17 cellular contexts compared by ENCODE assay signal in the genomic region with DNA sequence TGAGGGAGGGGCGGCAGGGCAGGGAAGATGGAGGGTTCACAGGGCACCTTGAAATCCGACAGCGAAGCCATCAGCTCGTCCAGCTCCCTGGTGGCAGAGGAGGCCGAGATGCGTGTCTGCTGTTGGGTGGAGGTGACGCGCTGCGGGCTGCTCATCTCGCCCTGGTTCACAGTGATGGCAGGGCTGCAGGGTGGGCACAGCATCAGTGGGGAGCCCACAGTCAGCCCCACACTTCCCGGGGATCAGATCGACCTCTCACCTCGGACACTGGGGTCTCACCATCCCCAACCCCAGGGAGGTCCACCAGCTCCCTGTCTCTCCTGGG. TPM values are rescaled to one million over a fixed set of nuclear protein-coding genes. Genes with fewer than 3 reads are reported as not detected.
DNase-seq lines count a peak whose midpoint lies in the region; ATAC-seq, FAIRE-seq and TF ChIP-seq lines count a peak whose summit lies in the region.
"Had no signal": no experiment of that assay in that cellular context is flagged by ENCODE, and none has a peak within 500 bp of the region (broad histone marks: within the 10 kb centered on the region; RNA-seq: fewer than 3 reads in every experiment).

No MANE protein-coding gene starts in this region.

- H3K36me3 Mint-ChIP-seq in CD14-positive monocyte = peaks cover 74 to 92% of the 10 kb centered on the region in 2 donors

- TF ChIP-seq POLR2A in HepG2 (IDR thresholded peaks at IDR 0.05; ENCODE audit: insufficient read depth in 1 of 2, low read depth in 2 of 2, low read length in 2 of 2) = no peak
- no peak for TF ChIP-seq POLR2A in right lobe of liver (IDR thresholded peaks at IDR 0.05)
- TF ChIP-seq POLR2A in tibial nerve (IDR thresholded peaks at IDR 0.05) = no peak

- no peak overlapping the region for H3K14ac ChIP-seq in mesenchymal stem cell (ENCODE audit: low read length in 2 of 2)

- H4K91ac ChIP-seq in mesenchymal stem cell (ENCODE audit: low read length) = no peak overlapping the region

- H3K27me3 Mint-ChIP-seq in CD14-positive monocyte (ENCODE audit: low read depth in 3 of 3) = peaks cover 0 to 7% (median 4%) of the 10 kb centered on the region in 3 donors
- H3K27me3 Mint-ChIP-seq: CD4-positive, alpha-beta T cell had no signal

- H3K4me1 ChIP-seq in HepG2 (ENCODE audit: insufficient read depth, low read length) (peaks cover 64% of the 10 kb centered on the region), right lobe of liver (peaks cover 0 to 11% (median 2%) of the 10 kb centered on the region in 4 donors), mesenchymal stem cell (ENCODE audit: control insufficient read depth, insufficient read depth, low read depth, low read length) (peaks cover 38% of the 10 kb centered on the region), tibial nerve (peaks cover 0 to 71% (median 22%) of the 10 kb centered on the region in 4 donors)
- H3K4me1 ChIP-seq: HAP-1 had no signal

- H3K79me2 ChIP-seq in HepG2 (ENCODE audit: insufficient read depth, low read length) = peaks cover 2% of the 10 kb centered on the region

- TF ChIP-seq CTCF in HepG2 (CRISPR knock-in tag; IDR thresholded peaks at IDR 0.05) (no peak), right lobe of liver (IDR thresholded peaks at IDR 0.05) (no peak), tibial nerve (IDR thresholded peaks at IDR 0.05) (no peak), CD14-positive monocyte (IDR thresholded peaks at IDR 0.05) (no peak)

- H3K18ac ChIP-seq in mesenchymal stem cell (ENCODE audit: low read depth in 1 of 2, low read length in 2 of 2) = no peak overlapping the region

- H2BK120ac ChIP-seq in mesenchymal stem cell (ENCODE audit: low read depth, low read length) = no peak overlapping the region

- H3K36me3 ChIP-seq in HepG2 (replicated peaks in 1 of 2; ENCODE audit: control insufficient read depth in 1 of 2, insufficient read depth in 2 of 2, low read length in 2 of 2) (peaks cover 14 to 27% of the 10 kb centered on the region in 2 experiments), right lobe of liver (peaks cover 5 to 31% (median 15%) of the 10 kb centered on the region in 4 donors), mesenchymal stem cell (ENCODE audit: control insufficient read depth in 1 of 2, insufficient read depth in 2 of 2, low read depth in 1 of 2, low read length in 2 of 2) (peaks cover 86% of the 10 kb centered on the region in 2 experiments), tibial nerve (peaks cover 8 to 83% (median 21%) of the 10 kb centered on the region in 3 donors)

- no peak overlapping the region for H4K8ac ChIP-seq in mesenchymal stem cell (ENCODE audit: low read length)

- peaks cover 0 to 2% (median 0%) of the 10 kb centered on the region in 7 donors for H3K9me3 Mint-ChIP-seq in CD14-positive monocyte
- H3K9me3 Mint-ChIP-seq: CD4-positive, alpha-beta T cell had no signal

- POLR2A ChIA-PET in HepG2 (lab: Yijun Ruan, JAX) = interaction anchor here (3.6 to 8.2 kb wide), 3 partner anchors 8 to 70 kb away, joined by 30 to 115 read pairs (median 80); a partner anchor contains a TSS

- no peak overlapping the region for H2BK15ac ChIP-seq in mesenchymal stem cell (ENCODE audit: low read depth, poor library complexity, severe bottlenecking)

- TF ChIP-seq EP300 in HepG2 (IDR thresholded peaks at IDR 0.05; ENCODE audit: low read depth in 2 of 2, low read length in 2 of 2) (no peak), HepG2 (CRISPR knock-in tag; IDR thresholded peaks at IDR 0.05; ENCODE audit: borderline replicate concordance) (no peak), tibial nerve (IDR thresholded peaks at IDR 0.05) (no peak)

- H3K4ac ChIP-seq in mesenchymal stem cell (ENCODE audit: low read depth in 1 of 2, low read length in 2 of 2) = no peak overlapping the region

- H2AFZ ChIP-seq in HepG2 (ENCODE audit: low read length) (no peak overlapping the region), mesenchymal stem cell (ENCODE audit: low read depth, low read length) (no peak overlapping the region)

- no peaks in the 10 kb centered on the region for H4K20me1 ChIP-seq in HepG2 (ENCODE audit: insufficient read depth, low read length)

- in situ Hi-C loops in HepG2 (cut with HindIII; ENCODE audit: extremely low pct_ligation_motif_present, low pct_unique_long_range_greater_than_20kb) = no loop called here

- H2BK12ac ChIP-seq in mesenchymal stem cell (ENCODE audit: low read length in 2 of 2) = no peak overlapping the region

- BruUV-seq in HepG2 (replicated peaks; lab: Mats Ljungman, UMichigan) = no TSS peak

- intact Hi-C loops in HepG2 (cut with micrococcal nuclease; ENCODE audit: unreplicated experiment) = no loop called here
- intact Hi-C loops in right lobe of liver (cut with DNase I) = no loop called here
- intact Hi-C loops in CD14-positive monocyte (cut with micrococcal nuclease) = no loop called here

- ATAC-seq in HepG2 (no peak), right lobe of liver (no peak)
- ATAC-seq: GM12878 had no signal

- H3K4me3 ChIP-seq in HepG2 (replicated peaks in 1 of 3; ENCODE audit: insufficient read depth in 1 of 3, low read depth in 2 of 3, low read length in 3 of 3) = no peak overlapping the region
- no peak overlapping the region for H3K4me3 ChIP-seq in right lobe of liver
- H3K4me3 ChIP-seq in mesenchymal stem cell (ENCODE audit: insufficient read depth in 1 of 2, low read depth in 1 of 2, low read length in 2 of 2) = no peak overlapping the region
- no peak overlapping the region for H3K4me3 ChIP-seq in tibial nerve
- H3K4me3 ChIP-seq: BLaER1 treated with 17β-estradiol and CSF1 and Interleukin-3, amounts not matched to agents 10 nM and 100 nM; GM12878; HAP-1 had no signal

- no peak for TF ChIP-seq RAD21 in HepG2 (CRISPR knock-in tag; IDR thresholded peaks at IDR 0.05)

- no peak overlapping the region for H3K23ac ChIP-seq in mesenchymal stem cell (ENCODE audit: low read length in 2 of 2)

- H3K27ac Mint-ChIP-seq in CD14-positive monocyte = no peak overlapping the region
- H3K27ac Mint-ChIP-seq: CD4-positive, alpha-beta T cell had no signal

- H3K4me2 ChIP-seq in HepG2 (ENCODE audit: low read depth, low read length) (no peak overlapping the region), mesenchymal stem cell (ENCODE audit: low read length, poor library complexity, severe bottlenecking) (no peak overlapping the region)
- H3K4me2 ChIP-seq: BLaER1 treated with 17β-estradiol and CSF1 and Interleukin-3, amounts not matched to agents 10 nM and 100 nM had no signal

- H3K4me1 Mint-ChIP-seq in CD14-positive monocyte = peaks cover 22% of the 10 kb centered on the region

- H3K4me3 Mint-ChIP-seq in CD14-positive monocyte = no peak overlapping the region
- H3K4me3 Mint-ChIP-seq: CD4-positive, alpha-beta T cell had no signal

- FAIRE-seq in HepG2 (lab: Jason Lieb, UNC) = no peak
- FAIRE-seq: GM12878, GM18507 had no signal

- CTCF ChIA-PET in HepG2 (lab: Yijun Ruan, JAX; ENCODE audit: low intra/inter-chr PET ratio, low total read pairs) = no interaction called here

- no peak overlapping the region for H2AK5ac ChIP-seq in mesenchymal stem cell (ENCODE audit: low read length, severe bottlenecking)

- no peaks in the 10 kb centered on the region for H3K9me3 ChIP-seq in HepG2 (ENCODE audit: low read length)
- H3K9me3 ChIP-seq in right lobe of liver = no peaks in the 10 kb centered on the region
- no peaks in the 10 kb centered on the region for H3K9me3 ChIP-seq in mesenchymal stem cell (ENCODE audit: control insufficient read depth, low read length)
- H3K9me3 ChIP-seq in tibial nerve = no peaks in the 10 kb centered on the region
- H3K9me3 ChIP-seq: BLaER1 treated with 17β-estradiol and CSF1 and Interleukin-3, amounts not matched to agents 10 nM and 100 nM; HAP-1 had no signal

- WGBS in HepG2 (ENCODE audit: low lambda C conversion rate) = 98% methylated on average over 11 of the region's 13 CpGs
- WGBS in right lobe of liver (ENCODE audit: insufficient coverage, low coverage, low lambda C conversion rate, missing lambda C conversion rate) = 80% methylated on average over 1 of the region's 13 CpGs
- 97% methylated on average over 13 of the region's 13 CpGs for WGBS in mesenchymal stem cell
- 49 to 57% methylated on average over 7 to 9 of the region's 13 CpGs for WGBS in tibial nerve, 2 donors

- H3K27me3 ChIP-seq in HepG2 (ENCODE audit: control insufficient read depth in 1 of 2, insufficient read depth in 2 of 2, low read length in 2 of 2) = no peaks in the 10 kb centered on the region; a peak in 1 of 5 replicates
- H3K27me3 ChIP-seq in right lobe of liver = no peaks in the 10 kb centered on the region
- no peaks in the 10 kb centered on the region for H3K27me3 ChIP-seq in mesenchymal stem cell (ENCODE audit: control insufficient read depth in 1 of 2, insufficient read depth in 1 of 2, low read length in 2 of 2)
- no peaks in the 10 kb centered on the region for H3K27me3 ChIP-seq in tibial nerve
- H3K27me3 ChIP-seq: BLaER1 treated with 17β-estradiol and CSF1 and Interleukin-3, amounts not matched to agents 10 nM and 100 nM had no signal

- H3K9ac ChIP-seq in HepG2 (ENCODE audit: insufficient read depth, low read depth, low read length) (peak overlapping the region; percentile 28), mesenchymal stem cell (ENCODE audit: low read length) (peak overlapping the region; percentile 22)

- H3K79me1 ChIP-seq in mesenchymal stem cell (replicated peaks; ENCODE audit: low read length, poor library complexity, severe bottlenecking) = peaks cover 47% of the 10 kb centered on the region

- no peak overlapping the region for H2BK5ac ChIP-seq in mesenchymal stem cell (ENCODE audit: low read depth, low read length, poor library complexity, severe bottlenecking)

- H3K27ac ChIP-seq in HepG2 (ENCODE audit: extremely low read length, insufficient read depth, low read length) = peak overlapping the region; percentile 55
- no peak overlapping the region for H3K27ac ChIP-seq in right lobe of liver
- H3K27ac ChIP-seq in caudate nucleus (ENCODE audit: low read depth, low read length) = peak overlapping the region; percentile 26
- no peak overlapping the region for H3K27ac ChIP-seq in mesenchymal stem cell (ENCODE audit: low read length, poor library complexity, severe bottlenecking)
- H3K27ac ChIP-seq in tibial nerve = peak overlapping the region; percentile 28 to 84 (median 56)
- H3K27ac ChIP-seq: BLaER1 treated with 17β-estradiol and CSF1 and Interleukin-3, amounts not matched to agents 10 nM and 100 nM had no signal

- no peak for DNase-seq in HepG2 (ENCODE audit: low spot score)
- no peak for DNase-seq in right lobe of liver
- no peak for DNase-seq in caudate nucleus (lab: John Stamatoyannopoulos, UW)
- DNase-seq in mesenchymal stem cell = no peak
- DNase-seq in tibial nerve (ENCODE audit: low spot score in 2 of 2) = no peak
- DNase-seq in activated naive CD4-positive, alpha-beta T cell treated with anti-CD3 and anti-CD28 coated beads, Interleukin-2, amount 50 U/mL, for 16 hours = no peak
- DNase-seq in medulla oblongata (ENCODE audit: extremely low spot score) = no peak
- no peak for DNase-seq in CD14-positive monocyte (ENCODE audit: low spot score)
- DNase-seq: 8988T; Calu3; CD4-positive, alpha-beta T cell; DMS 273 treated with DMSO at 0.1 percent for 48 hours; GOT3 had no signal

RNA-seq across cellular contexts. Expression of a gene that starts 20.6 kb away (rescaled TPM):
- total RNA-seq in HepG2 (2016; rRNA removed; fragmentation: Illumina TruSeq; extraction: Trizol) (2,915 and 3,025 TPM in 2 replicates), right lobe of liver (1,000 to 10,000 TPM in 2 of 6 experiments, 100 to 1,000 TPM in 4; 549 to 1,070 (median 665) TPM), tibial nerve (1,000 to 10,000 TPM; 1,234 to 2,921 (median 1,418) TPM)
- 12,942 and 14,844 TPM in 2 replicates for total RNA-seq in HepG2 (2016; cell fraction: cytosol; rRNA removed; fragmentation: Illumina TruSeq; extraction: Trizol; ENCODE audit: low read depth)
- 2,993 and 3,024 TPM in 2 replicates for total RNA-seq in HepG2 (2016; cell fraction: insoluble cytoplasmic fraction; rRNA removed; fragmentation: Illumina TruSeq; extraction: Trizol)
- 11,359 and 11,757 TPM in 2 replicates for total RNA-seq in HepG2 (2016; cell fraction: membrane; rRNA removed; fragmentation: Illumina TruSeq; extraction: Trizol)
- 1,126 and 1,259 TPM in 2 replicates for total RNA-seq in HepG2 (2016; cell fraction: nucleus; rRNA removed; fragmentation: Illumina TruSeq; extraction: Trizol)
- polyA plus RNA-seq in HepG2 (2011; rRNA removed) (5,570 and 6,229 TPM in 2 replicates), CD14-positive monocyte (100 to 1,000 TPM; 650 to 651 TPM)
- polyA plus RNA-seq in HepG2 (2011; cell fraction: cytosol; rRNA removed) = 8,040 and 9,457 TPM in 2 replicates
- 2,511 and 2,559 TPM in 2 replicates for polyA plus RNA-seq in HepG2 (2011; cell fraction: nucleus; rRNA removed)
- 2,582 and 3,579 TPM in 2 replicates for polyA plus RNA-seq in HepG2 (2012)
- polyA plus RNA-seq in HepG2 (2016; cell fraction: cytosol; fragmentation: Illumina TruSeq; extraction: Trizol; ENCODE audit: low read depth) = 15,203 and 16,637 TPM in 2 replicates
- polyA plus RNA-seq in HepG2 (2016; cell fraction: insoluble cytoplasmic fraction; fragmentation: Illumina TruSeq; extraction: Trizol; ENCODE audit: low read depth) = 2,845 and 2,926 TPM in 2 replicates
- 10,153 and 10,714 TPM in 2 replicates for polyA plus RNA-seq in HepG2 (2016; cell fraction: membrane; fragmentation: Illumina TruSeq; extraction: Trizol; ENCODE audit: low read depth)
- 1,939 and 1,982 TPM in 2 replicates for polyA plus RNA-seq in HepG2 (2016; cell fraction: nucleus; fragmentation: Illumina TruSeq; extraction: Trizol; ENCODE audit: insufficient read depth, low read depth)
- polyA minus RNA-seq in HepG2 (2011; rRNA and poly(A)+ RNA removed; ENCODE audit: low replicate concordance) = 4,147 and 6,586 TPM in 2 replicates
- 1,238 and 1,297 TPM in 2 replicates for polyA minus RNA-seq in HepG2 (2011; cell fraction: cytosol; rRNA and poly(A)+ RNA removed)
- 657 and 805 TPM in 2 replicates for polyA minus RNA-seq in HepG2 (2011; cell fraction: nucleus; rRNA and poly(A)+ RNA removed)
- polyA plus RNA-seq in mesenchymal stem cell (2013, experiment 1 of 2) = 3,349 TPM
- polyA plus RNA-seq in mesenchymal stem cell (2013, experiment 2 of 2) = 3,313 TPM

RNA-seq across cellular contexts. Expression of a gene that starts 27.0 kb away (rescaled TPM):
- total RNA-seq in HepG2 (2016; rRNA removed; fragmentation: Illumina TruSeq; extraction: Trizol) (66.7 and 83.0 TPM in 2 replicates), right lobe of liver (10 to 100 TPM; 29.9 to 62.8 (median 39.4) TPM), tibial nerve (100 to 1,000 TPM in 2 of 4 donors, 10 to 100 TPM in 2; 44.6 to 138 (median 106) TPM)
- total RNA-seq in HepG2 (2016; cell fraction: cytosol; rRNA removed; fragmentation: Illumina TruSeq; extraction: Trizol; ENCODE audit: low read depth) = 59.7 and 67.2 TPM in 2 replicates
- total RNA-seq in HepG2 (2016; cell fraction: insoluble cytoplasmic fraction; rRNA removed; fragmentation: Illumina TruSeq; extraction: Trizol) = 56.9 and 87.0 TPM in 2 replicates
- 19.6 and 22.1 TPM in 2 replicates for total RNA-seq in HepG2 (2016; cell fraction: membrane; rRNA removed; fragmentation: Illumina TruSeq; extraction: Trizol)
- 125 and 128 TPM in 2 replicates for total RNA-seq in HepG2 (2016; cell fraction: nucleus; rRNA removed; fragmentation: Illumina TruSeq; extraction: Trizol)
- polyA plus RNA-seq in HepG2 (2011; rRNA removed) (55.3 and 58.2 TPM in 2 replicates), CD14-positive monocyte (1 to 10 TPM; 5.0 to 8.3 TPM)
- 20.5 and 25.6 TPM in 2 replicates for polyA plus RNA-seq in HepG2 (2011; cell fraction: cytosol; rRNA removed)
- 394 and 725 TPM in 2 replicates for polyA plus RNA-seq in HepG2 (2011; cell fraction: nucleus; rRNA removed)
- 47.0 and 60.6 TPM in 2 replicates for polyA plus RNA-seq in HepG2 (2012)
- polyA plus RNA-seq in HepG2 (2016; cell fraction: cytosol; fragmentation: Illumina TruSeq; extraction: Trizol; ENCODE audit: low read depth) = 1.8 and 2.1 TPM in 2 replicates
- 33.5 and 45.5 TPM in 2 replicates for polyA plus RNA-seq in HepG2 (2016; cell fraction: insoluble cytoplasmic fraction; fragmentation: Illumina TruSeq; extraction: Trizol; ENCODE audit: low read depth)
- polyA plus RNA-seq in HepG2 (2016; cell fraction: membrane; fragmentation: Illumina TruSeq; extraction: Trizol; ENCODE audit: low read depth) = 4.1 and 5.4 TPM in 2 replicates
- 177 and 198 TPM in 2 replicates for polyA plus RNA-seq in HepG2 (2016; cell fraction: nucleus; fragmentation: Illumina TruSeq; extraction: Trizol; ENCODE audit: insufficient read depth, low read depth)
- polyA minus RNA-seq in HepG2 (2011; rRNA and poly(A)+ RNA removed; ENCODE audit: low replicate concordance) = 204 and 255 TPM in 2 replicates
- 59.8 and 61.6 TPM in 2 replicates for polyA minus RNA-seq in HepG2 (2011; cell fraction: cytosol; rRNA and poly(A)+ RNA removed)
- 229 and 237 TPM in 2 replicates for polyA minus RNA-seq in HepG2 (2011; cell fraction: nucleus; rRNA and poly(A)+ RNA removed)
- 19.7 TPM for polyA plus RNA-seq in mesenchymal stem cell (2013, experiment 1 of 2)
- 17.3 TPM for polyA plus RNA-seq in mesenchymal stem cell (2013, experiment 2 of 2)

RNA-seq across cellular contexts. Expression of a gene that starts 44.0 kb away (rescaled TPM):
- total RNA-seq in HepG2 (2016; rRNA removed; fragmentation: Illumina TruSeq; extraction: Trizol) = 13.6 and 14.2 TPM in 2 replicates
- 2.8 and 2.9 TPM in 2 replicates for total RNA-seq in HepG2 (2016; cell fraction: cytosol; rRNA removed; fragmentation: Illumina TruSeq; extraction: Trizol; ENCODE audit: low read depth)
- 10.2 and 11.3 TPM in 2 replicates for total RNA-seq in HepG2 (2016; cell fraction: insoluble cytoplasmic fraction; rRNA removed; fragmentation: Illumina TruSeq; extraction: Trizol)
- total RNA-seq in HepG2 (2016; cell fraction: membrane; rRNA removed; fragmentation: Illumina TruSeq; extraction: Trizol) = 10.5 and 13.4 TPM in 2 replicates
- total RNA-seq in HepG2 (2016; cell fraction: nucleus; rRNA removed; fragmentation: Illumina TruSeq; extraction: Trizol) = 10.6 and 14.0 TPM in 2 replicates
- polyA plus RNA-seq in HepG2 (2011; rRNA removed) = 13.9 and 14.2 TPM in 2 replicates
- polyA plus RNA-seq in HepG2 (2011; cell fraction: cytosol; rRNA removed) = 5.8 and 6.3 TPM in 2 replicates
- 34.5 and 43.7 TPM in 2 replicates for polyA plus RNA-seq in HepG2 (2011; cell fraction: nucleus; rRNA removed)
- polyA plus RNA-seq in HepG2 (2012) = 18.0 and 21.4 TPM in 2 replicates
- 3.3 and 3.4 TPM in 2 replicates for polyA plus RNA-seq in HepG2 (2016; cell fraction: cytosol; fragmentation: Illumina TruSeq; extraction: Trizol; ENCODE audit: low read depth)
- 20.0 and 28.0 TPM in 2 replicates for polyA plus RNA-seq in HepG2 (2016; cell fraction: insoluble cytoplasmic fraction; fragmentation: Illumina TruSeq; extraction: Trizol; ENCODE audit: low read depth)
- 14.1 and 14.2 TPM in 2 replicates for polyA plus RNA-seq in HepG2 (2016; cell fraction: membrane; fragmentation: Illumina TruSeq; extraction: Trizol; ENCODE audit: low read depth)
- polyA plus RNA-seq in HepG2 (2016; cell fraction: nucleus; fragmentation: Illumina TruSeq; extraction: Trizol; ENCODE audit: insufficient read depth, low read depth) = 43.9 and 49.3 TPM in 2 replicates
- 26.4 and 40.4 TPM in 2 replicates for polyA minus RNA-seq in HepG2 (2011; rRNA and poly(A)+ RNA removed; ENCODE audit: low replicate concordance)
- polyA minus RNA-seq in HepG2 (2011; cell fraction: cytosol; rRNA and poly(A)+ RNA removed) = 6.4 and 8.2 TPM in 2 replicates
- polyA minus RNA-seq in HepG2 (2011; cell fraction: nucleus; rRNA and poly(A)+ RNA removed) = 10.3 and 10.7 TPM in 2 replicates
- 10 to 100 TPM; 15.1 to 32.6 (median 24.1) TPM for total RNA-seq in right lobe of liver
- polyA plus RNA-seq in mesenchymal stem cell (2013, experiment 1 of 2) = 90.4 TPM
- polyA plus RNA-seq in mesenchymal stem cell (2013, experiment 2 of 2) = 88.1 TPM
- total RNA-seq in tibial nerve = 100 to 1,000 TPM; 217 to 428 (median 330) TPM
- 10 to 100 TPM; 62.5 to 98.4 TPM for polyA plus RNA-seq in CD14-positive monocyte

Comparison
In these comparisons a context has a peak if more than half of its experiments do, and no peak if none do; other contexts are left out.
1. H3K27ac ChIP-seq: peak in HepG2 (single experiment), caudate nucleus (single experiment) and tibial nerve (4 of 4); none in right lobe of liver (0 of 3) and mesenchymal stem cell (single experiment).
2. RNA of a gene that starts 44.0 kb away (total RNA-seq): 217 to 428 TPM in tibial nerve; 15.1 to 32.6 TPM in right lobe of liver and 2.8 to 14.2 TPM in HepG2; every median in the first group is over 4 times any median in the second.